ENCODE assay signal across 16 cellular contexts in genomic region chr3:169914321-169914720, GRCh38. TPM values are rescaled to one million over a fixed set of nuclear protein-coding genes. Genes with fewer than 3 reads are reported as not detected.
DNase-seq lines count a peak whose midpoint lies in the region; ATAC-seq and TF ChIP-seq lines count a peak whose summit lies in the region.
"Had no signal": no experiment of that assay in that cellular context is flagged by ENCODE, and none has a peak within 500 bp of the region (broad histone marks: within the 10 kb centered on the region; RNA-seq: fewer than 3 reads in every experiment).

No MANE protein-coding gene starts in this region.

- intact Hi-C loops in left ventricle myocardium superior (cut with micrococcal nuclease): no loop called here

- DNase-seq in left ventricle myocardium superior: no peak
- DNase-seq in right atrium auricular region (ENCODE audit: low spot score): no peak
- peak; percentile 52 for DNase-seq in fibroblast of pulmonary artery (ENCODE audit: low read depth)
- no peak for DNase-seq in activated gamma-delta T cell treated with Interleukin-2 at 50 U/mL for 16 hours
- no peak for DNase-seq in NCI-H524 treated with DMSO at 0.1 percent for 48 hours (lab: John Stamatoyannopoulos, UW)
- DNase-seq: activated B cell treated with CpG ODN at 0.5 μM for 24 hours, immature natural killer cell, naive B cell had no signal

- no peaks in the 10 kb centered on the region for H3K4me1 ChIP-seq in right atrium auricular region
- H3K4me1 ChIP-seq: SJSA1, tibial nerve had no signal

- no peak overlapping the region for H3K27ac ChIP-seq in right atrium auricular region
- H3K27ac ChIP-seq: SJSA1, tibial nerve had no signal

- H3K9me3 ChIP-seq in right atrium auricular region: no peaks in the 10 kb centered on the region
- H3K9me3 ChIP-seq: SJSA1, tibial nerve had no signal

- TF ChIP-seq CTCF in right atrium auricular region (IDR thresholded peaks at IDR 0.05) (no peak), fibroblast of pulmonary artery (IDR thresholded peaks at IDR 0.05; ENCODE audit: low read length, missing control alignments) (no peak)

- no peaks in the 10 kb centered on the region for H3K27me3 ChIP-seq in right atrium auricular region
- H3K27me3 ChIP-seq: SJSA1, tibial nerve had no signal

- no peak overlapping the region for H3K4me3 ChIP-seq in right atrium auricular region
- H3K4me3 ChIP-seq in fibroblast of pulmonary artery (replicated peaks; ENCODE audit: low read depth, low read length): no peak overlapping the region
- H3K4me3 ChIP-seq: SJSA1, tibial nerve had no signal

- H3K36me3 ChIP-seq in right atrium auricular region: no peaks in the 10 kb centered on the region
- H3K36me3 ChIP-seq: SJSA1, tibial nerve had no signal

- ATAC-seq in left ventricle myocardium superior: peak; percentile 76
- peak; percentile 63 for ATAC-seq in SK-N-SH treated with all-trans-retinoic acid at 6 μM for 48 hours
- ATAC-seq in HG02642 (IDR thresholded peaks at IDR 0.05; ENCODE audit: poor library complexity, unreplicated experiment): no peak
- ATAC-seq in GM18502 (IDR thresholded peaks at IDR 0.05; ENCODE audit: poor library complexity, unreplicated experiment): no peak

TF ChIP-seq in SK-N-SH treated with all-trans-retinoic acid at 6 μM for 48 hours, 23 proteins besides CTCF, POLR2A, EP300 and RAD21:
- TF ChIP-seq POU6F1 (CRISPR knock-in tag; IDR thresholded peaks at IDR 0.05; ENCODE audit: borderline replicate concordance, low read depth) (no peak), ZNF8 (CRISPR knock-in tag; IDR thresholded peaks at IDR 0.05) (no peak), ZFP3 (CRISPR knock-in tag; IDR thresholded peaks at IDR 0.05) (no peak), TCF4 (CRISPR knock-in tag; IDR thresholded peaks at IDR 0.05; ENCODE audit: borderline replicate concordance) (no peak), CSRNP3 (CRISPR knock-in tag; IDR thresholded peaks at IDR 0.05) (no peak), ARNTL (CRISPR knock-in tag; IDR thresholded peaks at IDR 0.05; ENCODE audit: borderline replicate concordance, low read depth) (no peak), ZFP30 (CRISPR knock-in tag; IDR thresholded peaks at IDR 0.05) (no peak), ZNF565 (CRISPR knock-in tag; conservative IDR thresholded peaks at IDR 0.05; ENCODE audit: low read depth) (no peak)
- TF ChIP-seq, protein P1, sequence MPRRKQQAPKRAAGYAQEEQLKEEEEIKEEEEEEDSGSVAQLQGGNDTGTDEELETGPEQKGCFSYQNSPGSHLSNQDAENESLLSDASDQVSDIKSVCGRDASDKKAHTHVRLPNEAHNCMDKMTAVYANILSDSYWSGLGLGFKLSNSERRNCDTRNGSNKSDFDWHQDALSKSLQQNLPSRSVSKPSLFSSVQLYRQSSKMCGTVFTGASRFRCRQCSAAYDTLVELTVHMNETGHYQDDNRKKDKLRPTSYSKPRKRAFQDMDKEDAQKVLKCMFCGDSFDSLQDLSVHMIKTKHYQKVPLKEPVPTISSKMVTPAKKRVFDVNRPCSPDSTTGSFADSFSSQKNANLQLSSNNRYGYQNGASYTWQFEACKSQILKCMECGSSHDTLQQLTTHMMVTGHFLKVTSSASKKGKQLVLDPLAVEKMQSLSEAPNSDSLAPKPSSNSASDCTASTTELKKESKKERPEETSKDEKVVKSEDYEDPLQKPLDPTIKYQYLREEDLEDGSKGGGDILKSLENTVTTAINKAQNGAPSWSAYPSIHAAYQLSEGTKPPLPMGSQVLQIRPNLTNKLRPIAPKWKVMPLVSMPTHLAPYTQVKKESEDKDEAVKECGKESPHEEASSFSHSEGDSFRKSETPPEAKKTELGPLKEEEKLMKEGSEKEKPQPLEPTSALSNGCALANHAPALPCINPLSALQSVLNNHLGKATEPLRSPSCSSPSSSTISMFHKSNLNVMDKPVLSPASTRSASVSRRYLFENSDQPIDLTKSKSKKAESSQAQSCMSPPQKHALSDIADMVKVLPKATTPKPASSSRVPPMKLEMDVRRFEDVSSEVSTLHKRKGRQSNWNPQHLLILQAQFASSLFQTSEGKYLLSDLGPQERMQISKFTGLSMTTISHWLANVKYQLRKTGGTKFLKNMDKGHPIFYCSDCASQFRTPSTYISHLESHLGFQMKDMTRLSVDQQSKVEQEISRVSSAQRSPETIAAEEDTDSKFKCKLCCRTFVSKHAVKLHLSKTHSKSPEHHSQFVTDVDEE (CRISPR knock-in tag; IDR thresholded peaks at IDR 0.05): no peak
TF ChIP-seq in SK-N-SH treated with all-trans-retinoic acid at 6 μM for 48 hours: peak in this region for 0.

RNA-seq across cellular contexts. Expression of gene SAMD7, which starts 2.9 kb away (rescaled TPM):
- total RNA-seq in left ventricle myocardium superior (not detected), right atrium auricular region (not detected)
- total RNA-seq: activated B cell treated with CpG ODN at 0.5 μM for 24 hours, G401, NCI-H460, SJSA1, skeletal muscle tissue, tibial nerve had no signal

RNA-seq across cellular contexts. Expression of gene LRRC31, which starts 44.6 kb away (rescaled TPM):
- total RNA-seq in left ventricle myocardium superior: not detected
- not detected for total RNA-seq in right atrium auricular region
- total RNA-seq: activated B cell treated with CpG ODN at 0.5 μM for 24 hours, G401, NCI-H460, SJSA1, skeletal muscle tissue, tibial nerve had no signal

RNA-seq across cellular contexts. Expression of gene SEC62, which starts 52.3 kb away (rescaled TPM):
- total RNA-seq in left ventricle myocardium superior (79.0 TPM), right atrium auricular region (10 to 100 TPM; 29.5 to 31.2 TPM)

Comparison
In these comparisons a context has a peak if more than half of its experiments do, and no peak if none do; other contexts are left out.
1. ATAC-seq: peak in left ventricle myocardium superior (single experiment) and SK-N-SH treated with all-trans-retinoic acid at 6 μM for 48 hours (single experiment); none in HG02642 (single experiment) and GM18502 (single experiment).